Comparison of ENCODE assay signal across 20 cellular contexts in genomic region chr2:237171895-237172294, GRCh38.
DNase-seq lines count a peak whose midpoint lies in the region; ATAC-seq and TF ChIP-seq lines count a peak whose summit lies in the region.
"Had no signal": no experiment of that assay in that cellular context is flagged by ENCODE, and none has a peak within 500 bp of the region (broad histone marks: within the 10 kb centered on the region; RNA-seq: fewer than 3 reads in every experiment).

No MANE protein-coding gene starts in this region.

- peak overlapping the region in 2 of 3 experiments; percentile 0 to 39 for H3K4me3 Mint-ChIP-seq in nephron
- H3K4me3 Mint-ChIP-seq: activated B cell treated with CpG ODN at 0.5 μM for 24 hours; natural killer cell; T-helper 1 cell treated with Interleukin-12 subunit alpha and Interleukin-12 subunit beta and Interleukin-4 antibody, amounts not matched to agents 30 μg/mL and 1 μg/mL, for 36 hours had no signal

- no peaks in the 10 kb centered on the region for H3K36me3 ChIP-seq in PC-3 (ENCODE audit: low read depth, low read length)
- no peaks in the 10 kb centered on the region for H3K36me3 ChIP-seq in breast epithelium
- H3K36me3 ChIP-seq in thyroid gland, result no peaks in the 10 kb centered on the region
- H3K36me3 ChIP-seq: BLaER1, right lobe of liver had no signal

- DNase-seq in PC-3 (no peak), breast epithelium (ENCODE audit: low spot score in 2 of 2) (no peak), thyroid gland (no peak), KBM-7 (no peak)
- DNase-seq: activated B cell treated with CpG ODN at 0.5 μM for 24 hours; activated CD8-positive, alpha-beta memory T cell treated with anti-CD3 and anti-CD28 coated beads for 24 hours; hypothalamus; left colon; natural killer cell; NCI-H1105 treated with DMSO at 0.1 percent for 48 hours; right lobe of liver; RPMI8226 had no signal

- H3K36me3 Mint-ChIP-seq in nephron (ENCODE audit: low read depth), result no peaks in the 10 kb centered on the region
- H3K36me3 Mint-ChIP-seq: natural killer cell had no signal

- WGBS in thyroid gland, 2 donors, result 83 to 85% methylated on average over 4 of the region's 4 CpGs

- in situ Hi-C loops in KBM-7 (cut with MboI; ENCODE audit: low pct_unique_long_range_greater_than_20kb, low sequenced_read_pairs), result loop anchor here (25.0 kb wide), 1 partner anchor 340 kb away; no protein-coding TSS in a partner anchor

- POLR2A ChIA-PET in PC-3 (lab: Charles Lee; ENCODE audit: unreplicated experiment), result no interaction called here

- intact Hi-C loops in PC-3 (cut with micrococcal nuclease), result loop anchor here (1.0 to 10.0 kb wide), 5 partner anchors 53 to 238 kb away; no protein-coding TSS in a partner anchor
- intact Hi-C loops in breast epithelium (cut with DNase I; ENCODE audit: low total_unique reads), result no loop called here
- intact Hi-C loops in thyroid gland (cut with DNase I), result no loop called here

- peak overlapping the region; percentile 45 for H3K4me2 ChIP-seq in PC-3 (ENCODE audit: low read length)
- H3K4me2 ChIP-seq: BLaER1, KMS-11 had no signal

- no peaks in the 10 kb centered on the region for H3K79me2 ChIP-seq in PC-3 (ENCODE audit: low read length)

- no peak overlapping the region for H3K9ac ChIP-seq in PC-3 (ENCODE audit: low read length)
- H3K9ac ChIP-seq: BLaER1, KMS-11 had no signal

- no TSS peak for BruUV-seq in PC-3 (replicated peaks; lab: Mats Ljungman, UMichigan)

- CTCF ChIA-PET in PC-3 (lab: Charles Lee), result interaction anchor here (0.7 to 0.9 kb wide), 2 partner anchors 238 to 400 kb away, joined by 3 to 4 read pairs; no protein-coding TSS in a partner anchor

- TF ChIP-seq POLR2A in breast epithelium (IDR thresholded peaks at IDR 0.05), result no peak
- TF ChIP-seq POLR2A in thyroid gland (IDR thresholded peaks at IDR 0.05), result no peak

- TF ChIP-seq CTCF in PC-3 (conservative IDR thresholded peaks at IDR 0.05; ENCODE audit: low read depth, low read length), result no peak
- TF ChIP-seq CTCF in breast epithelium (IDR thresholded peaks at IDR 0.05), result no peak
- TF ChIP-seq CTCF in nephron (IDR thresholded peaks at IDR 0.05; ENCODE audit: unreplicated experiment in 3 of 3), result no peak
- no peak for TF ChIP-seq CTCF in thyroid gland (IDR thresholded peaks at IDR 0.05)

- H3K9me3 Mint-ChIP-seq in nephron, result peaks cover 28% of the 10 kb centered on the region
- H3K9me3 Mint-ChIP-seq: natural killer cell had no signal

- peak overlapping the region; percentile 32; the same call in 1 of the 2 replicates for H2AFZ ChIP-seq in PC-3 (ENCODE audit: low read length)

- H3K4me1 Mint-ChIP-seq in nephron, result peaks cover 31% of the 10 kb centered on the region
- H3K4me1 Mint-ChIP-seq: activated B cell treated with CpG ODN at 0.5 μM for 24 hours, natural killer cell had no signal

- H3K27ac Mint-ChIP-seq in nephron, result peak overlapping the region; percentile 82 to 94 (median 91)
- H3K27ac Mint-ChIP-seq: activated B cell treated with CpG ODN at 0.5 μM for 24 hours; activated T-helper 2 cell treated with anti-CD3 and anti-CD28 coated beads, Interferon-gamma antibody, Interleukin-2, Interleukin-4, amounts not matched to agents 10 μg/mL and 5 μg/mL and 100 μg/mL, durations not matched to agents 14 hours and 24 hours and 36 hours; natural killer cell; T-helper 1 cell treated with Interleukin-12 subunit alpha and Interleukin-12 subunit beta and Interleukin-4 antibody, amounts not matched to agents 30 μg/mL and 1 μg/mL, for 36 hours had no signal

- no peak overlapping the region for H3K27ac ChIP-seq in PC-3 (ENCODE audit: low read length)
- H3K27ac ChIP-seq in breast epithelium, result peak overlapping the region; percentile 66 to 75
- H3K27ac ChIP-seq in thyroid gland, result peak overlapping the region; percentile 7 to 69 (median 36)
- H3K27ac ChIP-seq: BLaER1, KMS-11, right lobe of liver had no signal

- H4K20me1 ChIP-seq in PC-3 (ENCODE audit: low read length), result no peaks in the 10 kb centered on the region
- H4K20me1 ChIP-seq: BLaER1 had no signal

- no peaks in the 10 kb centered on the region for H3K9me2 ChIP-seq in PC-3 (replicated peaks; ENCODE audit: low read length)

- H3K9me3 ChIP-seq in PC-3 (ENCODE audit: low read length) (no peaks in the 10 kb centered on the region), breast epithelium (no peaks in the 10 kb centered on the region), thyroid gland (no peaks in the 10 kb centered on the region)

- H3K27me3 Mint-ChIP-seq in nephron (ENCODE audit: low read depth), result no peaks in the 10 kb centered on the region

- no peaks in the 10 kb centered on the region for H3F3A ChIP-seq in PC-3 (ENCODE audit: low read length, unreplicated experiment)

- no peaks in the 10 kb centered on the region for H3K27me3 ChIP-seq in PC-3 (ENCODE audit: low read length)
- no peaks in the 10 kb centered on the region for H3K27me3 ChIP-seq in breast epithelium
- H3K27me3 ChIP-seq in thyroid gland, result no peaks in the 10 kb centered on the region
- H3K27me3 ChIP-seq: BLaER1, right lobe of liver had no signal

- H3K4me3 ChIP-seq in PC-3 (ENCODE audit: low read length) (no peak overlapping the region; the same call in 1 of the 2 replicates), breast epithelium (no peak overlapping the region), thyroid gland (replicated peaks in 1 of 3) (no peak overlapping the region)
- H3K4me3 ChIP-seq: BLaER1, right lobe of liver had no signal

- H3K4me1 ChIP-seq in PC-3 (ENCODE audit: insufficient read depth, low read length) (peaks cover 21% of the 10 kb centered on the region), breast epithelium (no peaks in the 10 kb centered on the region), thyroid gland (peaks cover 0 to 6% of the 10 kb centered on the region in 2 donors)
- H3K4me1 ChIP-seq: BLaER1, right lobe of liver had no signal

- ATAC-seq in PC-3 (peak; percentile 43; the same call in 1 of the 2 replicates), GM21576 (IDR thresholded peaks at IDR 0.05; ENCODE audit: unreplicated experiment) (no peak), GM19035 (IDR thresholded peaks at IDR 0.05; ENCODE audit: unreplicated experiment) (no peak), HG03442 (IDR thresholded peaks at IDR 0.05; ENCODE audit: unreplicated experiment) (no peak)
- ATAC-seq: left colon, natural killer cell had no signal
